Comparison of ENCODE assay signal across 14 cellular contexts in genomic region chr19:44585371-44586141, GRCh38. TPM values are rescaled to one million over a fixed set of nuclear protein-coding genes. Genes with fewer than 3 reads are reported as not detected.
DNase-seq lines count a peak whose midpoint lies in the region; ATAC-seq and TF ChIP-seq lines count a peak whose summit lies in the region.
"Had no signal": no experiment of that assay in that cellular context is flagged by ENCODE, and none has a peak within 500 bp of the region (broad histone marks: within the 10 kb centered on the region; RNA-seq: fewer than 3 reads in every experiment).

No MANE protein-coding gene starts in this region.

- POLR2A ChIA-PET in Caco-2 (lab: Charles Lee): no interaction called here

- H3K9me3 Mint-ChIP-seq in Caco-2 (ENCODE audit: unreplicated experiment): peaks cover 14% of the 10 kb centered on the region

- TF ChIP-seq CTCF in Caco-2 (IDR thresholded peaks at IDR 0.05; ENCODE audit: insufficient read depth in 1 of 2, low read depth in 1 of 2, low read length in 1 of 2, severe bottlenecking in 1 of 2, unreplicated experiment in 1 of 2) (peak in 1 of 2 experiments; percentile 1), LNCaP clone FGC (IDR thresholded peaks at IDR 0.05; ENCODE audit: control insufficient read depth, extremely low read depth, insufficient read depth) (peak; percentile 10; the same call in 1 of the 2 replicates), ovary (IDR thresholded peaks at IDR 0.05) (no peak)

- H3K36me3 Mint-ChIP-seq in Caco-2 (ENCODE audit: insufficient read depth, unreplicated experiment): peaks cover 17% of the 10 kb centered on the region

- peak overlapping the region; percentile 99 for H3K27ac Mint-ChIP-seq in Caco-2 (ENCODE audit: unreplicated experiment)

- intact Hi-C loops in Caco-2 (cut with micrococcal nuclease; ENCODE audit: unreplicated experiment) (loop anchor here (5.0 kb wide), 1 partner anchor 187 kb away; no protein-coding TSS in a partner anchor), ovary (cut with DNase I) (no loop called here)

- BruUV-seq in Caco-2 (replicated peaks; lab: Mats Ljungman, UMichigan): no TSS peak

- peaks cover 36% of the 10 kb centered on the region for H3K4me1 ChIP-seq in Caco-2
- H3K4me1 ChIP-seq in ovary (ENCODE audit: insufficient read depth): no peaks in the 10 kb centered on the region
- H3K4me1 ChIP-seq: ascending aorta had no signal

- H3K27me3 ChIP-seq in Caco-2 (replicated peaks; ENCODE audit: control insufficient read depth, insufficient read depth, low read length) (no peaks in the 10 kb centered on the region), ovary (no peaks in the 10 kb centered on the region)
- H3K27me3 ChIP-seq: ascending aorta had no signal

- H3K27ac ChIP-seq in ovary: no peak overlapping the region
- H3K27ac ChIP-seq: ascending aorta, HL-60 had no signal

- CTCF ChIA-PET in Caco-2 (lab: Charles Lee): no interaction called here

- DNase-seq in Caco-2: no peak
- DNase-seq in LNCaP clone FGC (ENCODE audit: low read depth): no peak
- DNase-seq in amniotic stem cell (lab: John Stamatoyannopoulos, UW): peak; percentile 8
- peak; percentile 46 for DNase-seq in iris pigment epithelial cell (ENCODE audit: low read depth)
- DNase-seq in ovary: no peak
- no peak for DNase-seq in DMS114 treated with DMSO at 0.1 percent for 48 hours (lab: John Stamatoyannopoulos, UW; ENCODE audit: unreplicated experiment)
- no peak for DNase-seq in islet precursor cell
- DNase-seq: NCI-H1930; stimulated activated CD4-positive, alpha-beta T cell treated with anti-CD3 and anti-CD28 coated beads, Interleukin-15, amount 100 ng/mL, for 24 hours had no signal

- 73 to 84% (median 81%) methylated on average over 5 of the region's 5 CpGs for WGBS in ovary, 3 donors

- no peaks in the 10 kb centered on the region for H3K27me3 Mint-ChIP-seq in Caco-2 (ENCODE audit: insufficient read depth, unreplicated experiment)

- H3K4me3 Mint-ChIP-seq in Caco-2 (ENCODE audit: unreplicated experiment): no peak overlapping the region

- no peak for TF ChIP-seq EP300 in ovary (IDR thresholded peaks at IDR 0.05)

- H3K4me3 ChIP-seq in Caco-2 (ENCODE audit: low read depth, low read length): no peak overlapping the region
- H3K4me3 ChIP-seq in LNCaP clone FGC (ENCODE audit: low read depth, low read length): no peak overlapping the region
- no peak overlapping the region for H3K4me3 ChIP-seq in ovary
- H3K4me3 ChIP-seq: ascending aorta had no signal

- H3K9me3 ChIP-seq in Caco-2: no peaks in the 10 kb centered on the region
- no peaks in the 10 kb centered on the region for H3K9me3 ChIP-seq in ovary
- H3K9me3 ChIP-seq: ascending aorta had no signal

- peaks cover 56% of the 10 kb centered on the region for H3K4me1 Mint-ChIP-seq in Caco-2 (ENCODE audit: low read depth, unreplicated experiment)

- H3K36me3 ChIP-seq in Caco-2 (ENCODE audit: control insufficient read depth, insufficient read depth, low read length) (no peaks in the 10 kb centered on the region), ovary (no peaks in the 10 kb centered on the region)
- H3K36me3 ChIP-seq: ascending aorta had no signal

- TF ChIP-seq POLR2A in ovary (IDR thresholded peaks at IDR 0.05): no peak

- no peak for ATAC-seq in HG02840 (IDR thresholded peaks at IDR 0.05; ENCODE audit: low FRiP score, unreplicated experiment)

RNA-seq across cellular contexts. Expression of gene IGSF23, which starts 27.8 kb away (rescaled TPM):
- total RNA-seq in Caco-2 (2022) (3.9 and 6.8 TPM in 2 replicates), ovary (under 1 TPM in 1 of 7 donors, not detected in 6; 0.57 TPM)
- not detected for polyA plus RNA-seq in ovary
- total RNA-seq: ascending aorta had no signal
- polyA plus RNA-seq: esophagus had no signal

RNA-seq across cellular contexts. Expression of gene CEACAM20, which starts 56.1 kb away (rescaled TPM):
- total RNA-seq in Caco-2 (2022): 0.16 TPM in 1 of 2 replicates, not detected in the other
- under 1 TPM in 1 of 7 donors, not detected in 6; 0.60 TPM for total RNA-seq in ovary
- polyA plus RNA-seq in ovary: not detected
- total RNA-seq: ascending aorta, kidney epithelial cell had no signal
- polyA plus RNA-seq: esophagus had no signal

RNA-seq across cellular contexts. Expression of gene PVR, which starts 58.2 kb away (rescaled TPM):
- total RNA-seq in Caco-2 (2022) (86.5 and 93.8 TPM in 2 replicates), ovary (10 to 100 TPM; 18.8 to 26.6 (median 22.5) TPM)
- 10 to 100 TPM; 14.0 to 33.9 TPM for polyA plus RNA-seq in ovary

Comparison
In these comparisons a context has a peak if more than half of its experiments do, and no peak if none do; other contexts are left out.
1. DNase-seq: peak in amniotic stem cell (single experiment) and iris pigment epithelial cell (single experiment); none in Caco-2 (0 of 2), LNCaP clone FGC (single experiment), ovary (0 of 5), DMS114 treated with DMSO at 0.1 percent for 48 hours (single experiment) and islet precursor cell (single experiment).